ENCODE assay signal across 29 cellular contexts in genomic region chr5:36311967-36312366, GRCh38. TPM values are rescaled to one million over a fixed set of nuclear protein-coding genes. Genes with fewer than 3 reads are reported as not detected.
DNase-seq lines count a peak whose midpoint lies in the region; ATAC-seq and TF ChIP-seq lines count a peak whose summit lies in the region.
"Had no signal": no experiment of that assay in that cellular context is flagged by ENCODE, and none has a peak within 500 bp of the region (broad histone marks: within the 10 kb centered on the region; RNA-seq: fewer than 3 reads in every experiment).

No MANE protein-coding gene starts in this region.

- no peak for TF ChIP-seq CTCF in Loucy (conservative IDR thresholded peaks at IDR 0.05; ENCODE audit: low read length)
- TF ChIP-seq CTCF in choroid plexus epithelial cell (conservative IDR thresholded peaks at IDR 0.05; ENCODE audit: low read depth, low read length), result no peak
- no peak for TF ChIP-seq CTCF in upper lobe of right lung (IDR thresholded peaks at IDR 0.05)

- H3K4me1 ChIP-seq in Loucy (ENCODE audit: insufficient read depth, low read length, poor library complexity, severe bottlenecking), result peaks cover 25% of the 10 kb centered on the region
- no peaks in the 10 kb centered on the region for H3K4me1 ChIP-seq in upper lobe of right lung
- H3K4me1 ChIP-seq: BE2C had no signal

- H3K9me3 ChIP-seq in Loucy (ENCODE audit: insufficient read depth, low read depth, low read length) (no peaks in the 10 kb centered on the region), upper lobe of right lung (no peaks in the 10 kb centered on the region)
- H3K9me3 ChIP-seq: BE2C had no signal

- peak overlapping the region; percentile 1; the same call in 1 of the 2 replicates for H2AFZ ChIP-seq in Loucy (ENCODE audit: low read length)

- H3K27me3 ChIP-seq in Loucy (ENCODE audit: insufficient read depth, low read length, poor library complexity, severe bottlenecking), result no peaks in the 10 kb centered on the region
- H3K27me3 ChIP-seq in upper lobe of right lung, result no peaks in the 10 kb centered on the region
- H3K27me3 ChIP-seq: BLaER1 had no signal

- H3K9ac ChIP-seq in Loucy (ENCODE audit: low read depth, low read length, poor library complexity, severe bottlenecking), result no peak overlapping the region
- H3K9ac ChIP-seq: BLaER1 had no signal

- no peaks in the 10 kb centered on the region for H3K79me2 ChIP-seq in Loucy (ENCODE audit: insufficient read depth, low read length)

- H3K9me2 ChIP-seq in Loucy (replicated peaks; ENCODE audit: low read depth, low read length), result no peaks in the 10 kb centered on the region

- H3K4me3 ChIP-seq in Loucy (ENCODE audit: low read length, poor library complexity, severe bottlenecking) (no peak overlapping the region), choroid plexus epithelial cell (ENCODE audit: low read depth, low read length) (no peak overlapping the region), upper lobe of right lung (no peak overlapping the region)
- H3K4me3 ChIP-seq: BLaER1, GM12878 had no signal

- no peaks in the 10 kb centered on the region for H3K36me3 ChIP-seq in Loucy (ENCODE audit: insufficient read depth, low read length)
- no peaks in the 10 kb centered on the region for H3K36me3 ChIP-seq in upper lobe of right lung
- H3K36me3 ChIP-seq: BE2C, BLaER1 had no signal

- no peaks in the 10 kb centered on the region for H3F3A ChIP-seq in Loucy (ENCODE audit: low read depth)

- ATAC-seq in upper lobe of right lung (peak; percentile 62), GM21526 (IDR thresholded peaks at IDR 0.05; ENCODE audit: low FRiP score, unreplicated experiment) (no peak)
- ATAC-seq: GM12878 had no signal

- DNase-seq in choroid plexus epithelial cell (ENCODE audit: low read depth) (peak; percentile 16), myocyte (ENCODE audit: low read depth) (peak; percentile 19), upper lobe of right lung (no peak), HuH-7 (ENCODE audit: low spot score) (no peak), erythroblast (lab: John Stamatoyannopoulos, UW) (no peak)
- DNase-seq: 8988T; ACHN; BE2C; C1 segment of cervical spinal cord; CD4-positive, alpha-beta memory T cell; CD4-positive, CD25-positive, alpha-beta regulatory T cell; CD8-positive, alpha-beta memory T cell; COR-L47; DMS 273 treated with DMSO at 0.1 percent for 48 hours; DMS153; DMS53; DMS79; DND-41; EL; GDM1 had no signal

- intact Hi-C loops in upper lobe of right lung (cut with DNase I), result no loop called here

- H3K27ac ChIP-seq in upper lobe of right lung, result no peak overlapping the region
- H3K27ac ChIP-seq: BLaER1 had no signal

- no peak for TF ChIP-seq POLR2A in erythroblast (IDR thresholded peaks at IDR 0.05; ENCODE audit: low read length)

- no peaks in the 10 kb centered on the region for H4K20me1 ChIP-seq in Loucy (ENCODE audit: insufficient read depth, low read length, poor library complexity, severe bottlenecking)
- H4K20me1 ChIP-seq: BLaER1 had no signal

- H3K4me2 ChIP-seq in Loucy (ENCODE audit: low read depth, low read length, poor library complexity, severe bottlenecking), result peak overlapping the region; percentile 59

RNA-seq across cellular contexts. Expression of gene RANBP3L, which starts 10.3 kb away (rescaled TPM):
- total RNA-seq in myocyte (9.4 and 12.6 TPM in 2 replicates), upper lobe of right lung (7.1 TPM)
- 3.1 TPM for polyA plus RNA-seq in myocyte (2012)
- total RNA-seq: A673; CD4-positive, alpha-beta memory T cell; CD4-positive, CD25-positive, alpha-beta regulatory T cell; CD8-positive, alpha-beta memory T cell; Daoy; G401 had no signal
- polyA plus RNA-seq: AG04450; CD14-positive monocyte; CD4-positive, alpha-beta memory T cell; CD4-positive, CD25-positive, alpha-beta regulatory T cell; CD8-positive, alpha-beta memory T cell had no signal

Comparison
In these comparisons a context has a peak if more than half of its experiments do, and no peak if none do; other contexts are left out.
1. DNase-seq: peak in choroid plexus epithelial cell (single experiment) and myocyte (single experiment); none in upper lobe of right lung (single experiment), HuH-7 (single experiment) and erythroblast (0 of 2).